ENCODE assay signal across 2 cellular contexts in the genomic region with DNA sequence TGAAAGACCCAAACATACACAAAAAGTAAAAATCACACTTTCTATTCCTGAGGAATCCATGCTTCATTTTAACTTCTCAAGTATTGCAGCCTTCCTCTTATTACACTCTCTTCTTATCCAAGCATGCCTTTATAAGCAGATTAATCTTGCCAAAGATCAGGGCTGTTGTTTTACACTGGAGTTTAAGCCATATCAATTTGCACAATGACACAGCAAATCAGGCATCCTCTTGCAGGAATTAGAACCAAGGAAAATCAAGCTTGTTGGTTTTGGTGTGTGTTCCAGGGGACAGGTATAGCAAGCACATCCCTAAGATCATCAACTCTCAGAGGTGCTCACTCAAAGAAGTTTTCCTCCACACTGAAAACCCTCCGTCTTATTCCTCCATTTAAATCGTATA.
TF ChIP-seq lines count a peak whose summit lies in the region.

No MANE protein-coding gene starts in this region.

TF ChIP-seq in IMR-90, 13 proteins besides CTCF, POLR2A, EP300 and RAD21:
- TF ChIP-seq NFE2L2 (IDR thresholded peaks at IDR 0.05; ENCODE audit: low read depth, low read length) (peak; percentile 24; the same call in 1 of the 2 replicates), MAZ (IDR thresholded peaks at IDR 0.05; ENCODE audit: borderline replicate concordance, low read depth, low read length) (no peak)
TF ChIP-seq in IMR-90: peak in this region for 1.

TF ChIP-seq in HepG2, 621 proteins besides CTCF, POLR2A, EP300 and RAD21:
- no peak for TF ChIP-seq HNRNPH1 (optimal IDR thresholded peaks at IDR 0.05; ENCODE audit: low read depth, low read length)
- TF ChIP-seq NFE2L2 (IDR thresholded peaks at IDR 0.05; ENCODE audit: low read length): peak; percentile 55
